Comparison of ENCODE assay signal across 22 cellular contexts in the genomic region with DNA sequence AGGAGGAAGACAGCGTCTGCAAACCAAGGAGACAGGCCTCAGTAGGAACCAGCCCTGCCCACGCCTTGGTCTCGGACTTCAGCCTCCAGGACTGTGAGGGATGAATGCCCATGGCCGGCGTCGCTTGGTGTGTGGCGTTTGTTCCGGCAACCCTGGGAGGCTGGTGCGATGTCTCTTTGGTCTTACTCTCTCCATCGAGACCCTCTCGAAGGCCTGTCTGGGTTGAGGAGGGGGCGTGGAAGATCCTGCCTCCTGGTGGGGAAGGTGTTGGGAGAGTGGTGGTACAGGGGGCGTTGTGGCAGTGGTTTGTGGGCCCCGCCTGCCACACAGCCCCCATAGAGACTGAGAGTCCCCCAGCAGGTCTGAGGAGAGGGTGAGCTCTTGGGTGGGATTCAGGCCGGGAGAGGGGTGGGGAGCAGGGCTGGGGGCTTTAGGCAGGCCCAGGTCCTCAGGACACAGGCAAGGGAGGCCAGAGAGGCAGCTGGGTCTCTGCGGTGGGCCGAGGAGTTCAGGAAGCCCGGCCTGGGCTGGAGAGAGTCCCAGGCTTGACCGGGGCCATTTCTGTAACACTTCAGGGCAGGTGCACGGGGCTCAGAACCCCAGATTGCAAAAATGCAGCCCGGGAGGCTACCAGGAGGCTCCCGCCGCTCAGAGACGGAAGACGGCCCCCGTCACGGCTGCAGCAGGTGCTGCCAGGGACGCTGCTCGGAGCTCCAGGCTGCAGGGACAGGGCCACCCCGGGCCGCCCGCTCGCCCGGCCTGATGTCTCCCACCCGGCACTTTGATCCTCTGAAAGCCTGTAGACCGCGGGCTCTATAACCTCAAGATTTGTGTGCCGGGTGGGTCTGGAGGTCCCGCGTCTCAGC. TPM values are rescaled to one million over a fixed set of nuclear protein-coding genes. Genes with fewer than 3 reads are reported as not detected.
DNase-seq lines count a peak whose midpoint lies in the region; ATAC-seq, FAIRE-seq and TF ChIP-seq lines count a peak whose summit lies in the region.
"Had no signal": no experiment of that assay in that cellular context is flagged by ENCODE, and none has a peak within 500 bp of the region (broad histone marks: within the 10 kb centered on the region; RNA-seq: fewer than 3 reads in every experiment).

No MANE protein-coding gene starts in this region.

- TF ChIP-seq CTCF in HepG2 (CRISPR knock-in tag; IDR thresholded peaks at IDR 0.05) (no peak), right lobe of liver (IDR thresholded peaks at IDR 0.05) (no peak)

- H4K20me1 ChIP-seq in HepG2 (ENCODE audit: insufficient read depth, low read length) = no peaks in the 10 kb centered on the region

- no TSS peak for BruUV-seq in HepG2 (replicated peaks; lab: Mats Ljungman, UMichigan)

- H3K9me3 ChIP-seq in HepG2 (ENCODE audit: low read length) (no peaks in the 10 kb centered on the region), right lobe of liver (no peaks in the 10 kb centered on the region)

- no peak overlapping the region for H3K9ac ChIP-seq in HepG2 (ENCODE audit: insufficient read depth, low read depth, low read length)

- TF ChIP-seq RAD21 in HepG2 (CRISPR knock-in tag; IDR thresholded peaks at IDR 0.05) = no peak

- H3K79me2 ChIP-seq in HepG2 (ENCODE audit: insufficient read depth, low read length) = no peaks in the 10 kb centered on the region

- H3K27me3 ChIP-seq in HepG2 (ENCODE audit: control insufficient read depth in 1 of 2, insufficient read depth in 2 of 2, low read length in 2 of 2) = peaks cover 5 to 85% of the 10 kb centered on the region in 2 experiments; a peak in 3 of 5 replicates
- no peaks in the 10 kb centered on the region for H3K27me3 ChIP-seq in right lobe of liver

- no peak for TF ChIP-seq EP300 in HepG2 (IDR thresholded peaks at IDR 0.05; ENCODE audit: low read depth in 2 of 2, low read length in 2 of 2)
- TF ChIP-seq EP300 in HepG2 (CRISPR knock-in tag; IDR thresholded peaks at IDR 0.05; ENCODE audit: borderline replicate concordance) = no peak

- intact Hi-C loops in HepG2 (cut with micrococcal nuclease; ENCODE audit: unreplicated experiment) = no loop called here
- intact Hi-C loops in right lobe of liver (cut with DNase I) = no loop called here

- H3K4me1 ChIP-seq in HepG2 (ENCODE audit: insufficient read depth, low read length) = peaks cover 21% of the 10 kb centered on the region
- H3K4me1 ChIP-seq in right lobe of liver = no peaks in the 10 kb centered on the region

- CTCF ChIA-PET in HepG2 (lab: Yijun Ruan, JAX; ENCODE audit: low intra/inter-chr PET ratio, low total read pairs) = no interaction called here

- in situ Hi-C loops in HepG2 (cut with HindIII; ENCODE audit: extremely low pct_ligation_motif_present, low pct_unique_long_range_greater_than_20kb) = no loop called here

- WGBS in HepG2 (ENCODE audit: low lambda C conversion rate) = 65% methylated on average over 16 of the region's 40 CpGs
- WGBS in right lobe of liver (ENCODE audit: insufficient coverage, low coverage, low lambda C conversion rate, missing lambda C conversion rate) = 61% methylated on average over 7 of the region's 40 CpGs

- POLR2A ChIA-PET in HepG2 (lab: Yijun Ruan, JAX) = no interaction called here

- FAIRE-seq in HepG2 (lab: Jason Lieb, UNC) = no peak
- FAIRE-seq: GM19239, H54 had no signal

- TF ChIP-seq POLR2A in HepG2 (IDR thresholded peaks at IDR 0.05; ENCODE audit: insufficient read depth in 1 of 2, low read depth in 2 of 2, low read length in 2 of 2) = no peak
- TF ChIP-seq POLR2A in right lobe of liver (IDR thresholded peaks at IDR 0.05) = no peak

- no peak for DNase-seq in HepG2 (ENCODE audit: low spot score)
- DNase-seq in right lobe of liver = no peak
- peak; percentile 14 to 47 for DNase-seq in SHP77 (lab: John Stamatoyannopoulos, UW)
- peak; percentile 36 for DNase-seq in left kidney (ENCODE audit: low read depth, low spot score)
- no peak for DNase-seq in retina
- DNase-seq in activated naive CD4-positive, alpha-beta T cell (lab: John Stamatoyannopoulos, UW) = no peak
- DNase-seq: AML-193, EL, GF-D8, NCI-H1105, NCI-H2029 treated with DMSO at 0.1 percent for 48 hours, NCI-H446, NCI-H526, PC-3, RPMI8226, T-helper 1 cell had no signal

- peak; percentile 49 for ATAC-seq in HepG2
- no peak for ATAC-seq in right lobe of liver
- ATAC-seq in GM21447 (IDR thresholded peaks at IDR 0.05; ENCODE audit: unreplicated experiment) = no peak
- no peak for ATAC-seq in HG03432 (IDR thresholded peaks at IDR 0.05; ENCODE audit: unreplicated experiment)
- ATAC-seq: PC-3 had no signal

- H3K4me3 ChIP-seq in HepG2 (replicated peaks in 1 of 3; ENCODE audit: insufficient read depth in 1 of 3, low read depth in 2 of 3, low read length in 3 of 3) (no peak overlapping the region), right lobe of liver (no peak overlapping the region)

- H3K36me3 ChIP-seq in HepG2 (replicated peaks in 1 of 2; ENCODE audit: control insufficient read depth in 1 of 2, insufficient read depth in 2 of 2, low read length in 2 of 2) = no peaks in the 10 kb centered on the region
- no peaks in the 10 kb centered on the region for H3K36me3 ChIP-seq in right lobe of liver

- no peak overlapping the region for H3K4me2 ChIP-seq in HepG2 (ENCODE audit: low read depth, low read length)

- no peak overlapping the region for H3K27ac ChIP-seq in HepG2 (ENCODE audit: extremely low read length, insufficient read depth, low read length)
- no peak overlapping the region for H3K27ac ChIP-seq in right lobe of liver
- H3K27ac ChIP-seq: HL-60 had no signal

- no peak overlapping the region for H2AFZ ChIP-seq in HepG2 (ENCODE audit: low read length)

TF ChIP-seq in HepG2, 621 proteins besides CTCF, POLR2A, EP300 and RAD21 (continues in another document):
- TF ChIP-seq ZNF138 (CRISPR knock-in tag; IDR thresholded peaks at IDR 0.05; ENCODE audit: low read depth) = no peak

RNA-seq across cellular contexts. Expression of a gene that starts 33.7 kb away (rescaled TPM):
- total RNA-seq in HepG2 (2016; rRNA removed; fragmentation: Illumina TruSeq; extraction: Trizol) (46.7 and 48.4 TPM in 2 replicates), right lobe of liver (10 to 100 TPM in 2 of 6 experiments, 1 to 10 TPM in 4; 7.6 to 28.1 (median 9.2) TPM)
- total RNA-seq in HepG2 (2016; cell fraction: cytosol; rRNA removed; fragmentation: Illumina TruSeq; extraction: Trizol; ENCODE audit: low read depth) = 83.1 and 98.2 TPM in 2 replicates
- total RNA-seq in HepG2 (2016; cell fraction: insoluble cytoplasmic fraction; rRNA removed; fragmentation: Illumina TruSeq; extraction: Trizol) = 50.6 and 51.2 TPM in 2 replicates
- total RNA-seq in HepG2 (2016; cell fraction: membrane; rRNA removed; fragmentation: Illumina TruSeq; extraction: Trizol) = 102 and 118 TPM in 2 replicates
- 24.1 and 28.4 TPM in 2 replicates for total RNA-seq in HepG2 (2016; cell fraction: nucleus; rRNA removed; fragmentation: Illumina TruSeq; extraction: Trizol)
- polyA plus RNA-seq in HepG2 (2011; rRNA removed) = 29.3 and 29.6 TPM in 2 replicates
- 36.1 and 44.9 TPM in 2 replicates for polyA plus RNA-seq in HepG2 (2011; cell fraction: cytosol; rRNA removed)
- 29.2 and 39.8 TPM in 2 replicates for polyA plus RNA-seq in HepG2 (2011; cell fraction: nucleus; rRNA removed)
- 15.8 and 28.3 TPM in 2 replicates for polyA plus RNA-seq in HepG2 (2012)
- 72.7 and 106 TPM in 2 replicates for polyA plus RNA-seq in HepG2 (2016; cell fraction: cytosol; fragmentation: Illumina TruSeq; extraction: Trizol; ENCODE audit: low read depth)
- polyA plus RNA-seq in HepG2 (2016; cell fraction: insoluble cytoplasmic fraction; fragmentation: Illumina TruSeq; extraction: Trizol; ENCODE audit: low read depth) = 49.5 and 55.3 TPM in 2 replicates
- 82.6 and 104 TPM in 2 replicates for polyA plus RNA-seq in HepG2 (2016; cell fraction: membrane; fragmentation: Illumina TruSeq; extraction: Trizol; ENCODE audit: low read depth)
- polyA plus RNA-seq in HepG2 (2016; cell fraction: nucleus; fragmentation: Illumina TruSeq; extraction: Trizol; ENCODE audit: insufficient read depth, low read depth) = 48.5 and 51.1 TPM in 2 replicates
- polyA minus RNA-seq in HepG2 (2011; rRNA and poly(A)+ RNA removed; ENCODE audit: low replicate concordance) = 17.7 and 43.7 TPM in 2 replicates
- polyA minus RNA-seq in HepG2 (2011; cell fraction: cytosol; rRNA and poly(A)+ RNA removed) = 8.9 and 9.7 TPM in 2 replicates
- polyA minus RNA-seq in HepG2 (2011; cell fraction: nucleus; rRNA and poly(A)+ RNA removed) = 4.7 and 6.2 TPM in 2 replicates

RNA-seq across cellular contexts. Expression of a gene that starts 47.6 kb away (rescaled TPM):
- total RNA-seq in HepG2 (2016; rRNA removed; fragmentation: Illumina TruSeq; extraction: Trizol) (3.1 and 9.5 TPM in 2 replicates), right lobe of liver (10 to 100 TPM; 15.1 to 32.8 (median 26.7) TPM)
- total RNA-seq in HepG2 (2016; cell fraction: cytosol; rRNA removed; fragmentation: Illumina TruSeq; extraction: Trizol; ENCODE audit: low read depth) = 4.3 and 4.6 TPM in 2 replicates
- 3.8 and 10.6 TPM in 2 replicates for total RNA-seq in HepG2 (2016; cell fraction: insoluble cytoplasmic fraction; rRNA removed; fragmentation: Illumina TruSeq; extraction: Trizol)
- 5.7 and 6.3 TPM in 2 replicates for total RNA-seq in HepG2 (2016; cell fraction: membrane; rRNA removed; fragmentation: Illumina TruSeq; extraction: Trizol)
- 11.4 and 11.7 TPM in 2 replicates for total RNA-seq in HepG2 (2016; cell fraction: nucleus; rRNA removed; fragmentation: Illumina TruSeq; extraction: Trizol)
- 20.4 and 33.1 TPM in 2 replicates for polyA plus RNA-seq in HepG2 (2011; rRNA removed)
- 9.9 and 13.2 TPM in 2 replicates for polyA plus RNA-seq in HepG2 (2011; cell fraction: cytosol; rRNA removed)
- 144 and 175 TPM in 2 replicates for polyA plus RNA-seq in HepG2 (2011; cell fraction: nucleus; rRNA removed)
- 8.4 and 10.9 TPM in 2 replicates for polyA plus RNA-seq in HepG2 (2012)
- 3.6 and 4.0 TPM in 2 replicates for polyA plus RNA-seq in HepG2 (2016; cell fraction: cytosol; fragmentation: Illumina TruSeq; extraction: Trizol; ENCODE audit: low read depth)
- 4.3 and 5.0 TPM in 2 replicates for polyA plus RNA-seq in HepG2 (2016; cell fraction: insoluble cytoplasmic fraction; fragmentation: Illumina TruSeq; extraction: Trizol; ENCODE audit: low read depth)
- 4.3 and 5.3 TPM in 2 replicates for polyA plus RNA-seq in HepG2 (2016; cell fraction: membrane; fragmentation: Illumina TruSeq; extraction: Trizol; ENCODE audit: low read depth)
- 25.4 and 29.2 TPM in 2 replicates for polyA plus RNA-seq in HepG2 (2016; cell fraction: nucleus; fragmentation: Illumina TruSeq; extraction: Trizol; ENCODE audit: insufficient read depth, low read depth)
- polyA minus RNA-seq in HepG2 (2011; rRNA and poly(A)+ RNA removed; ENCODE audit: low replicate concordance) = 70.5 and 85.2 TPM in 2 replicates
- 6.3 and 12.4 TPM in 2 replicates for polyA minus RNA-seq in HepG2 (2011; cell fraction: cytosol; rRNA and poly(A)+ RNA removed)
- polyA minus RNA-seq in HepG2 (2011; cell fraction: nucleus; rRNA and poly(A)+ RNA removed) = 27.6 and 31.7 TPM in 2 replicates
- polyA plus RNA-seq: CD14-positive monocyte had no signal

Comparison
In these comparisons a context has a peak if more than half of its experiments do, and no peak if none do; other contexts are left out.
1. DNase-seq: peak in SHP77 (2 of 2) and left kidney (single experiment); none in HepG2 (single experiment), right lobe of liver (0 of 3), retina (single experiment) and activated naive CD4-positive, alpha-beta T cell (0 of 4).